ENCODE assay signal across 18 cellular contexts in the genomic region with DNA sequence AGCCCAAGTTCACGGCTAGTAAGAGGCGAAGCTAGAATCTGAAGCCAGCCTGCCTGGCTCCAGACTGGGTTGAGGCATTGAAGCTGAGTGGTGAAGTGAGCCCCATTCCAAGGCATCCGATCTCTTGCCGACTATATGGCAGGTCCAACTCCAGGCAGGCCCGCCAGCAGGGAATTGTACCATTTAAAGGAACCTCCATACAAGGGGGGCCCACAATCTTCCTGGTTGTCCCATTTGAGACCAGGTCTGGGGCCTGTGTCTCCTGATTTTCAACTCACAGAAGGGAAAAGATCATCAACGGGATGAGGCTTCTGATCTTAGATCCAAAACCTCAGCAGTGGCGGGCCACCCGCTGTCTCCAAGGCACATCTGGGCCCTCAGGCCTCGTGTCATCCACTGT. TPM values are rescaled to one million over a fixed set of nuclear protein-coding genes. Genes with fewer than 3 reads are reported as not detected.
DNase-seq lines count a peak whose midpoint lies in the region; ATAC-seq, FAIRE-seq and TF ChIP-seq lines count a peak whose summit lies in the region.
"Had no signal": no experiment of that assay in that cellular context is flagged by ENCODE, and none has a peak within 500 bp of the region (broad histone marks: within the 10 kb centered on the region; RNA-seq: fewer than 3 reads in every experiment).

No MANE protein-coding gene starts in this region.

- H3K27me3 ChIP-seq in right lobe of liver (no peaks in the 10 kb centered on the region), HepG2 (ENCODE audit: control insufficient read depth in 1 of 2, insufficient read depth in 2 of 2, low read length in 2 of 2) (peaks cover 4 to 54% of the 10 kb centered on the region in 2 experiments)
- H3K27me3 ChIP-seq: BLaER1 had no signal

- H3K27me3 Mint-ChIP-seq in brain = peaks cover 41% of the 10 kb centered on the region
- peaks cover 11% of the 10 kb centered on the region for H3K27me3 Mint-ChIP-seq in glutamatergic neuron (ENCODE audit: unreplicated experiment)
- H3K27me3 Mint-ChIP-seq in activated CD4-positive, alpha-beta memory T cell treated with anti-CD3 and anti-CD28 coated beads for 36 hours = peaks cover 9% of the 10 kb centered on the region

- BruUV-seq in HepG2 (replicated peaks; lab: Mats Ljungman, UMichigan) = no TSS peak

- H3K36me3 ChIP-seq in right lobe of liver (no peaks in the 10 kb centered on the region), HepG2 (replicated peaks in 1 of 2; ENCODE audit: control insufficient read depth in 1 of 2, insufficient read depth in 2 of 2, low read length in 2 of 2) (no peaks in the 10 kb centered on the region)
- H3K36me3 ChIP-seq: BLaER1 had no signal

- TF ChIP-seq RAD21 in HepG2 (CRISPR knock-in tag; IDR thresholded peaks at IDR 0.05) = no peak

- no peaks in the 10 kb centered on the region for H3K79me2 ChIP-seq in HepG2 (ENCODE audit: insufficient read depth, low read length)

- TF ChIP-seq CTCF in right lobe of liver (IDR thresholded peaks at IDR 0.05) (no peak), HepG2 (CRISPR knock-in tag; IDR thresholded peaks at IDR 0.05) (no peak), brain (conservative IDR thresholded peaks at IDR 0.05) (no peak), glutamatergic neuron (IDR thresholded peaks at IDR 0.05; ENCODE audit: partially characterized antibody, unreplicated experiment) (no peak)

- intact Hi-C loops in right lobe of liver (cut with DNase I) (no loop called here), HepG2 (cut with micrococcal nuclease; ENCODE audit: unreplicated experiment) (no loop called here)
- intact Hi-C loops in activated CD4-positive, alpha-beta memory T cell treated with anti-CD3 and anti-CD28 coated beads for 36 hours (cut with micrococcal nuclease) = no loop called here

- H3K4me3 Mint-ChIP-seq in brain (peak overlapping the region in 3 of 5 experiments; percentile 15 to 76 (median 75)), glutamatergic neuron (ENCODE audit: unreplicated experiment) (peak overlapping the region; percentile 49)
- no peak overlapping the region for H3K4me3 Mint-ChIP-seq in activated CD4-positive, alpha-beta memory T cell treated with anti-CD3 and anti-CD28 coated beads for 36 hours
- H3K4me3 Mint-ChIP-seq: CD8-positive, alpha-beta T cell; IgD-negative memory B cell had no signal

- H3K4me3 ChIP-seq in right lobe of liver = no peak overlapping the region
- no peak overlapping the region for H3K4me3 ChIP-seq in HepG2 (replicated peaks in 1 of 3; ENCODE audit: insufficient read depth in 1 of 3, low read depth in 2 of 3, low read length in 3 of 3)
- H3K4me3 ChIP-seq: BLaER1 had no signal

- no peak overlapping the region for H3K9ac ChIP-seq in HepG2 (ENCODE audit: insufficient read depth, low read depth, low read length)
- H3K9ac ChIP-seq: BLaER1 had no signal

- in situ Hi-C loops in HepG2 (cut with HindIII; ENCODE audit: extremely low pct_ligation_motif_present, low pct_unique_long_range_greater_than_20kb) = no loop called here

- no peaks in the 10 kb centered on the region for H3K9me3 Mint-ChIP-seq in brain
- peaks cover 10% of the 10 kb centered on the region for H3K9me3 Mint-ChIP-seq in glutamatergic neuron (ENCODE audit: unreplicated experiment)
- H3K9me3 Mint-ChIP-seq in activated CD4-positive, alpha-beta memory T cell treated with anti-CD3 and anti-CD28 coated beads for 36 hours = no peaks in the 10 kb centered on the region
- H3K9me3 Mint-ChIP-seq: CD14-positive monocyte; CD8-positive, alpha-beta T cell; IgD-negative memory B cell had no signal

- ATAC-seq in right lobe of liver = no peak
- no peak for ATAC-seq in HepG2
- no peak for ATAC-seq in GM18858 (IDR thresholded peaks at IDR 0.05; ENCODE audit: unreplicated experiment)

- no peak overlapping the region; the same call in 1 of the 2 replicates for H3K4me2 ChIP-seq in HepG2 (ENCODE audit: low read depth, low read length)

- FAIRE-seq in HepG2 (lab: Jason Lieb, UNC) = no peak
- FAIRE-seq: H54, HTR-8/SVneo had no signal

- TF ChIP-seq POLR2A in right lobe of liver (IDR thresholded peaks at IDR 0.05) = no peak
- TF ChIP-seq POLR2A in HepG2 (IDR thresholded peaks at IDR 0.05; ENCODE audit: insufficient read depth in 1 of 2, low read depth in 2 of 2, low read length in 2 of 2) = no peak

- TF ChIP-seq EP300 in HepG2 (IDR thresholded peaks at IDR 0.05; ENCODE audit: low read depth in 2 of 2, low read length in 2 of 2) (no peak), HepG2 (CRISPR knock-in tag; IDR thresholded peaks at IDR 0.05; ENCODE audit: borderline replicate concordance) (no peak)

- no peaks in the 10 kb centered on the region for H4K20me1 ChIP-seq in HepG2 (ENCODE audit: insufficient read depth, low read length)
- H4K20me1 ChIP-seq: BLaER1 had no signal

- peak in 2 of 3 donors; percentile 30 to 33 for DNase-seq in right lobe of liver
- DNase-seq in HepG2 (ENCODE audit: low spot score) = no peak
- DNase-seq in glutamatergic neuron = no peak
- no peak for DNase-seq in activated CD4-positive, alpha-beta memory T cell treated with anti-CD3 and anti-CD28 coated beads for 36 hours
- DNase-seq in activated gamma-delta T cell (lab: John Stamatoyannopoulos, UW) = no peak

- H3K4me1 ChIP-seq in right lobe of liver = peaks cover 0 to 16% (median 6%) of the 10 kb centered on the region in 4 donors
- H3K4me1 ChIP-seq in HepG2 (ENCODE audit: insufficient read depth, low read length) = peaks cover 34% of the 10 kb centered on the region

- H3K4me1 Mint-ChIP-seq in brain (peaks cover 63% of the 10 kb centered on the region), glutamatergic neuron (ENCODE audit: low read depth, unreplicated experiment) (peaks cover 32% of the 10 kb centered on the region)
- H3K4me1 Mint-ChIP-seq in activated CD4-positive, alpha-beta memory T cell treated with anti-CD3 and anti-CD28 coated beads for 36 hours (ENCODE audit: low read depth) = no peaks in the 10 kb centered on the region

- 80% methylated on average over 4 of the region's 9 CpGs for WGBS in right lobe of liver (ENCODE audit: insufficient coverage, low coverage, low lambda C conversion rate, missing lambda C conversion rate)
- WGBS in HepG2 (ENCODE audit: low lambda C conversion rate) = 50% methylated on average over 4 of the region's 9 CpGs

- H3K27ac Mint-ChIP-seq in brain = no peak overlapping the region
- no peak overlapping the region for H3K27ac Mint-ChIP-seq in glutamatergic neuron (ENCODE audit: unreplicated experiment)
- H3K27ac Mint-ChIP-seq in activated CD4-positive, alpha-beta memory T cell treated with anti-CD3 and anti-CD28 coated beads for 36 hours = no peak overlapping the region
- H3K27ac Mint-ChIP-seq: CD8-positive, alpha-beta T cell had no signal

- POLR2A ChIA-PET in HepG2 (lab: Yijun Ruan, JAX) = interaction anchor here (1.3 kb wide), 1 partner anchor 23 kb away, joined by 4 read pairs; no protein-coding TSS in a partner anchor
- POLR2A ChIA-PET in activated CD4-positive, alpha-beta memory T cell treated with anti-CD3 and anti-CD28 coated beads for 36 hours (lab: Charles Lee) = interaction anchor here (0.6 to 1.0 kb wide), 3 partner anchors 24 to 305 kb away, joined by 3 read pairs; no protein-coding TSS in a partner anchor

- H3K9me3 ChIP-seq in right lobe of liver (no peaks in the 10 kb centered on the region), HepG2 (ENCODE audit: low read length) (no peaks in the 10 kb centered on the region)
- H3K9me3 ChIP-seq: BLaER1 had no signal

- H3K36me3 Mint-ChIP-seq in brain (no peaks in the 10 kb centered on the region), glutamatergic neuron (ENCODE audit: unreplicated experiment) (no peaks in the 10 kb centered on the region)
- H3K36me3 Mint-ChIP-seq in activated CD4-positive, alpha-beta memory T cell treated with anti-CD3 and anti-CD28 coated beads for 36 hours = no peaks in the 10 kb centered on the region
- H3K36me3 Mint-ChIP-seq: CD14-positive monocyte; CD8-positive, alpha-beta T cell had no signal

- H3K27ac ChIP-seq in right lobe of liver (no peak overlapping the region), HepG2 (ENCODE audit: extremely low read length, insufficient read depth, low read length) (no peak overlapping the region), temporal lobe (ENCODE audit: low read depth, low read length) (peak overlapping the region; percentile 75)
- H3K27ac ChIP-seq: 22Rv1, BLaER1 had no signal

- no peak overlapping the region for H2AFZ ChIP-seq in HepG2 (ENCODE audit: low read length)

- CTCF ChIA-PET in HepG2 (lab: Yijun Ruan, JAX; ENCODE audit: low intra/inter-chr PET ratio, low total read pairs) = interaction anchor here (0.9 to 2.5 kb wide), 4 partner anchors 10 to 118 kb away, joined by 3 to 14 read pairs (median 6); no protein-coding TSS in a partner anchor
- CTCF ChIA-PET in activated CD4-positive, alpha-beta memory T cell treated with anti-CD3 and anti-CD28 coated beads for 36 hours (lab: Charles Lee) = interaction anchor here (0.6 to 5.6 kb wide), 55 partner anchors 9 to 989 kb away, joined by 3 to 101 read pairs (median 4); partner anchors contain the start of genes MPZL2, MPZL3, SCN4B and SMIM35

RNA-seq across cellular contexts. Expression of gene SCN2B, which starts 4.1 kb away (rescaled TPM):
- total RNA-seq in right lobe of liver = not detected
- total RNA-seq in HepG2 (2016; rRNA removed; fragmentation: Illumina TruSeq; extraction: Trizol) = 0.02 TPM in 1 of 2 replicates, not detected in the other
- total RNA-seq in HepG2 (2016; cell fraction: cytosol; rRNA removed; fragmentation: Illumina TruSeq; extraction: Trizol; ENCODE audit: low read depth) = not detected in 2 replicates
- 0.02 TPM in 1 of 2 replicates, not detected in the other for total RNA-seq in HepG2 (2016; cell fraction: insoluble cytoplasmic fraction; rRNA removed; fragmentation: Illumina TruSeq; extraction: Trizol)
- not detected in 2 replicates for total RNA-seq in HepG2 (2016; cell fraction: membrane; rRNA removed; fragmentation: Illumina TruSeq; extraction: Trizol)
- total RNA-seq in HepG2 (2016; cell fraction: nucleus; rRNA removed; fragmentation: Illumina TruSeq; extraction: Trizol) = not detected in 2 replicates
- polyA plus RNA-seq in HepG2 (2011; rRNA removed) = 0.01 TPM in 2 replicates
- 0.01 and 0.03 TPM in 2 replicates for polyA plus RNA-seq in HepG2 (2011; cell fraction: cytosol; rRNA removed)
- 0.02 and 0.03 TPM in 2 replicates for polyA plus RNA-seq in HepG2 (2011; cell fraction: nucleus; rRNA removed)
- polyA plus RNA-seq in HepG2 (2012) = 0.03 TPM in 1 of 2 replicates, not detected in the other
- polyA plus RNA-seq in HepG2 (2016; cell fraction: cytosol; fragmentation: Illumina TruSeq; extraction: Trizol; ENCODE audit: low read depth) = not detected in 2 replicates
- polyA plus RNA-seq in HepG2 (2016; cell fraction: insoluble cytoplasmic fraction; fragmentation: Illumina TruSeq; extraction: Trizol; ENCODE audit: low read depth) = 0.03 TPM in 1 of 2 replicates, not detected in the other
- polyA plus RNA-seq in HepG2 (2016; cell fraction: membrane; fragmentation: Illumina TruSeq; extraction: Trizol; ENCODE audit: low read depth) = not detected in 2 replicates
- not detected in 2 replicates for polyA plus RNA-seq in HepG2 (2016; cell fraction: nucleus; fragmentation: Illumina TruSeq; extraction: Trizol; ENCODE audit: insufficient read depth, low read depth)
- not detected in 2 replicates for polyA minus RNA-seq in HepG2 (2011; rRNA and poly(A)+ RNA removed; ENCODE audit: low replicate concordance)
- polyA minus RNA-seq in HepG2 (2011; cell fraction: cytosol; rRNA and poly(A)+ RNA removed) = not detected in 2 replicates
- polyA minus RNA-seq in HepG2 (2011; cell fraction: nucleus; rRNA and poly(A)+ RNA removed) = not detected in 2 replicates
- 9.0 TPM for polyA plus RNA-seq in brain (ENCODE audit: insufficient read depth, low read depth, low replicate concordance)
- 0.39 TPM for total RNA-seq in glutamatergic neuron (ENCODE audit: unreplicated experiment)
- total RNA-seq in temporal lobe = 3.0 TPM
- not detected for total RNA-seq in activated CD4-positive, alpha-beta memory T cell treated with anti-CD3 and anti-CD28 coated beads for 36 hours
- total RNA-seq: A673; Calu3; CD8-positive, alpha-beta T cell had no signal
- polyA plus RNA-seq: CD14-positive monocyte, IgD-negative memory B cell had no signal

RNA-seq across cellular contexts. Expression of gene SCN4B, which starts 19.7 kb away (rescaled TPM):
- total RNA-seq in right lobe of liver (under 1 TPM; 0.11 to 0.30 (median 0.23) TPM), HepG2 (2016; rRNA removed; fragmentation: Illumina TruSeq; extraction: Trizol) (0.04 TPM in 1 of 2 replicates, not detected in the other), glutamatergic neuron (ENCODE audit: unreplicated experiment) (2.9 TPM), temporal lobe (6.4 TPM)
- total RNA-seq in HepG2 (2016; cell fraction: cytosol; rRNA removed; fragmentation: Illumina TruSeq; extraction: Trizol; ENCODE audit: low read depth) = not detected in 2 replicates
- total RNA-seq in HepG2 (2016; cell fraction: insoluble cytoplasmic fraction; rRNA removed; fragmentation: Illumina TruSeq; extraction: Trizol) = 0.19 TPM in 1 of 2 replicates, not detected in the other
- 0.03 TPM in 1 of 2 replicates, not detected in the other for total RNA-seq in HepG2 (2016; cell fraction: membrane; rRNA removed; fragmentation: Illumina TruSeq; extraction: Trizol)
- total RNA-seq in HepG2 (2016; cell fraction: nucleus; rRNA removed; fragmentation: Illumina TruSeq; extraction: Trizol) = not detected in 2 replicates
- polyA plus RNA-seq in HepG2 (2011; rRNA removed) (0.29 and 0.38 TPM in 2 replicates), brain (ENCODE audit: insufficient read depth, low read depth, low replicate concordance) (9.7 TPM)
- polyA plus RNA-seq in HepG2 (2011; cell fraction: cytosol; rRNA removed) = 0.13 and 0.19 TPM in 2 replicates
- polyA plus RNA-seq in HepG2 (2011; cell fraction: nucleus; rRNA removed) = 0.64 and 0.72 TPM in 2 replicates
- polyA plus RNA-seq in HepG2 (2012) = 0.07 TPM in 2 replicates
- polyA plus RNA-seq in HepG2 (2016; cell fraction: cytosol; fragmentation: Illumina TruSeq; extraction: Trizol; ENCODE audit: low read depth) = not detected in 2 replicates
- 0.20 TPM in 1 of 2 replicates, not detected in the other for polyA plus RNA-seq in HepG2 (2016; cell fraction: insoluble cytoplasmic fraction; fragmentation: Illumina TruSeq; extraction: Trizol; ENCODE audit: low read depth)
- polyA plus RNA-seq in HepG2 (2016; cell fraction: membrane; fragmentation: Illumina TruSeq; extraction: Trizol; ENCODE audit: low read depth) = 0.16 TPM in 1 of 2 replicates, not detected in the other
- 0.17 and 0.42 TPM in 2 replicates for polyA plus RNA-seq in HepG2 (2016; cell fraction: nucleus; fragmentation: Illumina TruSeq; extraction: Trizol; ENCODE audit: insufficient read depth, low read depth)
- polyA minus RNA-seq in HepG2 (2011; rRNA and poly(A)+ RNA removed; ENCODE audit: low replicate concordance) = 0.18 TPM in 1 of 2 replicates, not detected in the other
- not detected in 2 replicates for polyA minus RNA-seq in HepG2 (2011; cell fraction: cytosol; rRNA and poly(A)+ RNA removed)
- polyA minus RNA-seq in HepG2 (2011; cell fraction: nucleus; rRNA and poly(A)+ RNA removed) = 0.39 and 0.75 TPM in 2 replicates
- under 1 TPM; 0.22 to 0.36 TPM for total RNA-seq in activated CD4-positive, alpha-beta memory T cell treated with anti-CD3 and anti-CD28 coated beads for 36 hours
- total RNA-seq: Calu3; CD8-positive, alpha-beta T cell had no signal
- polyA plus RNA-seq: CD14-positive monocyte, IgD-negative memory B cell had no signal

RNA-seq across cellular contexts. Expression of gene JAML, which starts 52.5 kb away (rescaled TPM):
- total RNA-seq in right lobe of liver (1 to 10 TPM; 1.5 to 9.1 (median 3.2) TPM), HepG2 (2016; rRNA removed; fragmentation: Illumina TruSeq; extraction: Trizol) (3.3 and 3.8 TPM in 2 replicates), glutamatergic neuron (ENCODE audit: unreplicated experiment) (not detected), temporal lobe (0.74 TPM)
- total RNA-seq in HepG2 (2016; cell fraction: cytosol; rRNA removed; fragmentation: Illumina TruSeq; extraction: Trizol; ENCODE audit: low read depth) = 0.71 and 0.97 TPM in 2 replicates
- 3.7 and 4.6 TPM in 2 replicates for total RNA-seq in HepG2 (2016; cell fraction: insoluble cytoplasmic fraction; rRNA removed; fragmentation: Illumina TruSeq; extraction: Trizol)
- 1.8 and 1.9 TPM in 2 replicates for total RNA-seq in HepG2 (2016; cell fraction: membrane; rRNA removed; fragmentation: Illumina TruSeq; extraction: Trizol)
- 3.5 and 4.0 TPM in 2 replicates for total RNA-seq in HepG2 (2016; cell fraction: nucleus; rRNA removed; fragmentation: Illumina TruSeq; extraction: Trizol)
- polyA plus RNA-seq in HepG2 (2011; rRNA removed) (2.0 and 2.8 TPM in 2 replicates), brain (ENCODE audit: insufficient read depth, low read depth, low replicate concordance) (0.49 TPM)
- polyA plus RNA-seq in HepG2 (2011; cell fraction: cytosol; rRNA removed) = 0.91 and 1.1 TPM in 2 replicates
- polyA plus RNA-seq in HepG2 (2011; cell fraction: nucleus; rRNA removed) = 8.0 and 9.7 TPM in 2 replicates
- 9.8 and 22.2 TPM in 2 replicates for polyA plus RNA-seq in HepG2 (2012)
- polyA plus RNA-seq in HepG2 (2016; cell fraction: cytosol; fragmentation: Illumina TruSeq; extraction: Trizol; ENCODE audit: low read depth) = 0.93 and 0.95 TPM in 2 replicates
- 2.7 and 4.1 TPM in 2 replicates for polyA plus RNA-seq in HepG2 (2016; cell fraction: insoluble cytoplasmic fraction; fragmentation: Illumina TruSeq; extraction: Trizol; ENCODE audit: low read depth)
- polyA plus RNA-seq in HepG2 (2016; cell fraction: membrane; fragmentation: Illumina TruSeq; extraction: Trizol; ENCODE audit: low read depth) = 1.4 and 1.7 TPM in 2 replicates
- polyA plus RNA-seq in HepG2 (2016; cell fraction: nucleus; fragmentation: Illumina TruSeq; extraction: Trizol; ENCODE audit: insufficient read depth, low read depth) = 5.7 and 5.9 TPM in 2 replicates
- polyA minus RNA-seq in HepG2 (2011; rRNA and poly(A)+ RNA removed; ENCODE audit: low replicate concordance) = 1.7 TPM in 1 of 2 replicates, not detected in the other
- 0.44 and 0.59 TPM in 2 replicates for polyA minus RNA-seq in HepG2 (2011; cell fraction: cytosol; rRNA and poly(A)+ RNA removed)
- polyA minus RNA-seq in HepG2 (2011; cell fraction: nucleus; rRNA and poly(A)+ RNA removed) = 6.0 and 6.1 TPM in 2 replicates
- total RNA-seq in activated CD4-positive, alpha-beta memory T cell treated with anti-CD3 and anti-CD28 coated beads for 36 hours = 100 to 1,000 TPM; 155 to 163 TPM
- total RNA-seq: A673, Calu3 had no signal
- polyA plus RNA-seq: AG04450 had no signal

Comparison
In these comparisons a context has a peak if more than half of its experiments do, and no peak if none do; other contexts are left out.
1. DNase-seq: peak in right lobe of liver (2 of 3); none in HepG2 (single experiment), glutamatergic neuron (single experiment), activated CD4-positive, alpha-beta memory T cell treated with anti-CD3 and anti-CD28 coated beads for 36 hours (single experiment) and activated gamma-delta T cell (single experiment).
2. RNA of gene JAML, which starts 52.5 kb away (total RNA-seq): 155 to 163 TPM in activated CD4-positive, alpha-beta memory T cell treated with anti-CD3 and anti-CD28 coated beads for 36 hours; 1.5 to 9.1 TPM in right lobe of liver, 0.71 to 4.6 TPM in HepG2, 0.74 TPM in temporal lobe (single experiment) and not detected in glutamatergic neuron (single experiment); every median in the first group is over 10 times any median in the second.